8 cellular contexts compared by ENCODE assay signal in genomic region chr10:102352066-102352715, GRCh38. TPM values are rescaled to one million over a fixed set of nuclear protein-coding genes. Genes with fewer than 3 reads are reported as not detected.
A peak's percentile ranks its signal among the peaks of the same experiment; 100 is the strongest.
DNase-seq lines count a peak whose midpoint lies in the region; ATAC-seq and TF ChIP-seq lines count a peak whose summit lies in the region.

No MANE protein-coding gene starts in this region.

- H3K27ac Mint-ChIP-seq in CD14-positive monocyte (peak overlapping the region in 1 of 7 donors; percentile 59), HFFc6 (no peak overlapping the region), nephron (no peak overlapping the region)

- ATAC-seq in esophagus mucosa (peak; percentile 59), GM21576 (IDR thresholded peaks at IDR 0.05; ENCODE audit: unreplicated experiment) (no peak)

- no peaks in the 10 kb centered on the region for H3K4me1 Mint-ChIP-seq in CD14-positive monocyte
- H3K4me1 Mint-ChIP-seq in HFFc6 (ENCODE audit: low read depth), result no peaks in the 10 kb centered on the region
- no peaks in the 10 kb centered on the region for H3K4me1 Mint-ChIP-seq in nephron

- H3K36me3 Mint-ChIP-seq in CD14-positive monocyte (peaks cover 80 to 90% of the 10 kb centered on the region in 2 donors), HFFc6 (ENCODE audit: low read depth) (peaks cover 13% of the 10 kb centered on the region), nephron (ENCODE audit: low read depth) (peaks cover 40% of the 10 kb centered on the region)

- TF ChIP-seq CTCF in CD14-positive monocyte (IDR thresholded peaks at IDR 0.05), result peak; percentile 97
- peak; percentile 96 for TF ChIP-seq CTCF in HFFc6 (IDR thresholded peaks at IDR 0.05)
- TF ChIP-seq CTCF in nephron (IDR thresholded peaks at IDR 0.05; ENCODE audit: unreplicated experiment in 3 of 3), result peak; percentile 86 to 95 (median 88)

- no peak for DNase-seq in CD14-positive monocyte (ENCODE audit: low spot score)
- DNase-seq in HFFc6, result peak; percentile 44
- peak; percentile 38 for DNase-seq in NOMO-1 treated with DMSO at 0.1 percent for 48 hours (lab: John Stamatoyannopoulos, UW; ENCODE audit: unreplicated experiment)
- DNase-seq in activated CD8-positive, alpha-beta memory T cell treated with anti-CD3 and anti-CD28 coated beads, Interleukin-2, amount 50 U/mL, for 48 hours, result peak; percentile 86
- peak; percentile 13 to 70 (median 60) for DNase-seq in stimulated activated naive CD4-positive, alpha-beta T cell (lab: John Stamatoyannopoulos, UW)

- H3K27me3 Mint-ChIP-seq in CD14-positive monocyte (ENCODE audit: low read depth in 3 of 3) (peaks cover 0 to 2% (median 0%) of the 10 kb centered on the region in 3 donors), HFFc6 (ENCODE audit: insufficient read depth) (no peaks in the 10 kb centered on the region; the same call in 1 of the 2 replicates), nephron (ENCODE audit: low read depth) (no peaks in the 10 kb centered on the region)

- H3K9me3 Mint-ChIP-seq in CD14-positive monocyte (no peaks in the 10 kb centered on the region), HFFc6 (no peaks in the 10 kb centered on the region), nephron (no peaks in the 10 kb centered on the region)

- H3K4me3 Mint-ChIP-seq in CD14-positive monocyte (no peak overlapping the region), HFFc6 (no peak overlapping the region), nephron (no peak overlapping the region)

- intact Hi-C loops in CD14-positive monocyte (cut with micrococcal nuclease), result loop anchor here (2.0 to 5.0 kb wide), 4 partner anchors 120 to 185 kb away; no protein-coding TSS in a partner anchor

RNA-seq across cellular contexts. Expression of gene NFKB2, which starts 43.3 kb away (rescaled TPM):
- polyA plus RNA-seq in CD14-positive monocyte, result 10 to 100 TPM in 1 of 2 donors, 1 to 10 TPM in 1; 6.8 to 15.0 TPM
- total RNA-seq in HFFc6 (2021; fragmentation: NEBNext Ultra II Directional; extraction: Animal tissue kit (Norgen Biotek cat#: 25700)), result 10 to 100 TPM; 23.1 to 27.4 (median 26.1) TPM
- total RNA-seq in esophagus mucosa, result 10.3 TPM
